Comparison of ENCODE assay signal across 2 cellular contexts in the genomic region with DNA sequence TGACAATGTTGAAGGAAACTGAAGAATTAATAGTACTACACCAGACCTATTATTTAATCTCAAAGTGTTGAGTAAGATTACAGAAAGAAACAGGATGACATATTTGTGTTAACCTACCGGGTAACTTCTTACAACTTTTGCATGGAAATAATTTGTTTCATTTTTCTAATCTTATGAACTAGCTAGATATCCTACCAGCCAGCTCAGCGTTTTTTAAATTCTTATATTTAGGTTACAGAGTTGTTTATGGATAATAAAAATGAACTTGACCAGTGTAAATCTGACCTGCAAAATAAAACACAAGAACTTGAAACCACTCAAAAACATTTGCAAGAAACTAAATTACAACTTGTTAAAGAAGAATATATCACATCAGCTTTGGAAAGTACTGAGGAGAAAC.
TF ChIP-seq lines count a peak whose summit lies in the region.

No MANE protein-coding gene starts in this region.

TF ChIP-seq in A549, 52 proteins besides CTCF, POLR2A, EP300 and RAD21:
- TF ChIP-seq HOXA7 (CRISPR knock-in tag; IDR thresholded peaks at IDR 0.05) (no peak), CEBPB (IDR thresholded peaks at IDR 0.05) (no peak), ZFP36 (IDR thresholded peaks at IDR 0.05; ENCODE audit: borderline replicate concordance, partially characterized antibody) (no peak), NFE2L2 (conservative IDR thresholded peaks at IDR 0.05; ENCODE audit: low read length) (no peak), MAFK (IDR thresholded peaks at IDR 0.05; ENCODE audit: partially characterized antibody) (peak; percentile 63), KDM1A (IDR thresholded peaks at IDR 0.05; ENCODE audit: low read depth) (no peak), POLR2AphosphoS2 (conservative IDR thresholded peaks at IDR 0.05; ENCODE audit: low read length) (no peak), EHMT2 (IDR thresholded peaks at IDR 0.05; ENCODE audit: low read depth) (no peak)

TF ChIP-seq in IMR-90, 13 proteins besides CTCF, POLR2A, EP300 and RAD21:
- TF ChIP-seq MAZ (IDR thresholded peaks at IDR 0.05; ENCODE audit: borderline replicate concordance, low read depth, low read length) = no peak
- TF ChIP-seq NFE2L2 (IDR thresholded peaks at IDR 0.05; ENCODE audit: low read depth, low read length) = no peak
- TF ChIP-seq MAFK (IDR thresholded peaks at IDR 0.05; ENCODE audit: low read depth, low read length) = peak; percentile 51; the same call in 1 of the 2 replicates
- TF ChIP-seq RCOR1 (IDR thresholded peaks at IDR 0.05; ENCODE audit: insufficient replicate concordance, low read length) = no peak
- TF ChIP-seq RFX5 (IDR thresholded peaks at IDR 0.05; ENCODE audit: low read depth, low read length) = no peak
- no peak for TF ChIP-seq BHLHE40 (IDR thresholded peaks at IDR 0.05; ENCODE audit: low read depth, low read length)
- TF ChIP-seq, protein P1, sequence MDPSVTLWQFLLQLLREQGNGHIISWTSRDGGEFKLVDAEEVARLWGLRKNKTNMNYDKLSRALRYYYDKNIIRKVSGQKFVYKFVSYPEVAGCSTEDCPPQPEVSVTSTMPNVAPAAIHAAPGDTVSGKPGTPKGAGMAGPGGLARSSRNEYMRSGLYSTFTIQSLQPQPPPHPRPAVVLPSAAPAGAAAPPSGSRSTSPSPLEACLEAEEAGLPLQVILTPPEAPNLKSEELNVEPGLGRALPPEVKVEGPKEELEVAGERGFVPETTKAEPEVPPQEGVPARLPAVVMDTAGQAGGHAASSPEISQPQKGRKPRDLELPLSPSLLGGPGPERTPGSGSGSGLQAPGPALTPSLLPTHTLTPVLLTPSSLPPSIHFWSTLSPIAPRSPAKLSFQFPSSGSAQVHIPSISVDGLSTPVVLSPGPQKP (IDR thresholded peaks at IDR 0.05; ENCODE audit: borderline replicate concordance, low read depth, low read length) = no peak
